22 cellular contexts compared by ENCODE assay signal in genomic region chrX:134909258-134909657, GRCh38.
"Had no signal": no experiment of that assay in that cellular context is flagged by ENCODE, and none has a peak within 500 bp of the region (broad histone marks: within the 10 kb centered on the region; RNA-seq: fewer than 3 reads in every experiment).

No MANE protein-coding gene starts in this region.

- H3K27ac ChIP-seq: breast epithelium, esophagus muscularis mucosa, left ventricle myocardium inferior, neural progenitor cell, spleen, tibial nerve had no signal

- DNase-seq: activated B cell treated with CpG ODN at 0.5 μM for 24 hours; activated CD8-positive, alpha-beta memory T cell treated with anti-CD3 and anti-CD28 coated beads, Interleukin-2, amount 10 ng/mL, durations not matched to agents 7 days and 5 days; activated CD8-positive, alpha-beta T cell treated with anti-CD3 and anti-CD28 coated beads, Interleukin-2, amount 10 ng/mL, durations not matched to agents 7 days and 5 days; activated T-cell treated with anti-CD3 and anti-CD28 coated beads, Interleukin-2, amount 50 U/mL, for 48 hours; central memory CD4-positive, alpha-beta T cell; islet precursor cell; left ventricle myocardium inferior; naive B cell; occipital lobe; right cardiac atrium; spleen; stimulated activated naive CD4-positive, alpha-beta T cell treated with Interleukin-2 at 50 U/mL for 16 hours had no signal

- H3K27me3 Mint-ChIP-seq: activated B cell treated with CpG ODN at 0.5 μM for 24 hours; activated CD8-positive, alpha-beta memory T cell treated with anti-CD3 and anti-CD28 coated beads, Interleukin-2, amount 10 ng/mL, durations not matched to agents 7 days and 5 days; naive B cell had no signal

- H3K4me3 Mint-ChIP-seq: activated B cell treated with CpG ODN at 0.5 μM for 24 hours; activated CD8-positive, alpha-beta memory T cell treated with anti-CD3 and anti-CD28 coated beads, Interleukin-2, amount 10 ng/mL, durations not matched to agents 7 days and 5 days; activated CD8-positive, alpha-beta T cell treated with anti-CD3 and anti-CD28 coated beads, Interleukin-2, amount 10 ng/mL, durations not matched to agents 7 days and 5 days; naive B cell; neural progenitor cell had no signal

- H3K4me1 ChIP-seq: breast epithelium had no signal

- H3K27ac Mint-ChIP-seq: activated B cell treated with CpG ODN at 0.5 μM for 24 hours; activated CD8-positive, alpha-beta memory T cell treated with anti-CD3 and anti-CD28 coated beads, Interleukin-2, amount 10 ng/mL, durations not matched to agents 7 days and 5 days; activated naive CD4-positive, alpha-beta T cell treated with anti-CD3 and anti-CD28 coated beads, Interleukin-2, amount 50 U/mL, for 72 hours; naive B cell; neural progenitor cell had no signal

- H3K9ac ChIP-seq: neural progenitor cell had no signal

- H3K4me2 ChIP-seq: neural progenitor cell had no signal

- H3K9me3 ChIP-seq: breast epithelium, esophagus muscularis mucosa, left ventricle myocardium inferior, spleen, tibial nerve had no signal

- H2AFZ ChIP-seq: neural progenitor cell had no signal

- H3K36me3 ChIP-seq: breast epithelium, esophagus muscularis mucosa, left ventricle myocardium inferior, neural progenitor cell, spleen, tibial nerve had no signal

- H3K4me3 ChIP-seq: breast epithelium, esophagus muscularis mucosa, left ventricle myocardium inferior, lung, neural progenitor cell, spleen, tibial nerve had no signal

- H3K36me3 Mint-ChIP-seq: activated naive CD4-positive, alpha-beta T cell treated with anti-CD3 and anti-CD28 coated beads, Interleukin-2, amount 50 U/mL, for 72 hours; naive B cell had no signal

- H3K9me3 Mint-ChIP-seq: activated B cell treated with CpG ODN at 0.5 μM for 24 hours; activated naive CD4-positive, alpha-beta T cell treated with anti-CD3 and anti-CD28 coated beads, Interleukin-2, amount 50 U/mL, for 72 hours; activated T-helper 2 cell treated with anti-CD3 and anti-CD28 coated beads, Interferon-gamma antibody, Interleukin-2, Interleukin-4, amounts not matched to agents 10 μg/mL and 5 μg/mL and 100 μg/mL, durations not matched to agents 14 hours and 24 hours and 36 hours; neural progenitor cell had no signal

- H3K27me3 ChIP-seq: breast epithelium, esophagus muscularis mucosa, neural progenitor cell, spleen had no signal

- FAIRE-seq: endothelial cell of umbilical vein, frontal cortex, TTC549 had no signal

- ATAC-seq: right cardiac atrium had no signal
